12 cellular contexts compared by ENCODE assay signal in genomic region chr7:101436857-101437576, GRCh38.
DNase-seq lines count a peak whose midpoint lies in the region; ATAC-seq and TF ChIP-seq lines count a peak whose summit lies in the region.
"Had no signal": no experiment of that assay in that cellular context is flagged by ENCODE, and none has a peak within 500 bp of the region (broad histone marks: within the 10 kb centered on the region; RNA-seq: fewer than 3 reads in every experiment).

No MANE protein-coding gene starts in this region.

- no peak overlapping the region for H3K23ac ChIP-seq in H9 (ENCODE audit: insufficient read length, low read depth, low read length)

- H2BK20ac ChIP-seq in H9 (ENCODE audit: low read depth, low read length, poor library complexity, severe bottlenecking) = no peak overlapping the region

- H3K79me2 ChIP-seq in H9 (ENCODE audit: insufficient read depth, low read length) = no peaks in the 10 kb centered on the region

- H3K4me1 ChIP-seq in H9 (ENCODE audit: insufficient read depth, low read length) (peaks cover 4% of the 10 kb centered on the region; the same call in 1 of the 2 replicates), RWPE2 (ENCODE audit: insufficient read depth, poor library complexity, severe bottlenecking) (no peaks in the 10 kb centered on the region), iPS-20b (ENCODE audit: insufficient read depth, low read length) (peaks cover 8% of the 10 kb centered on the region; the same call in 1 of the 2 replicates)

- no peaks in the 10 kb centered on the region for H3K23me2 ChIP-seq in H9 (ENCODE audit: insufficient read length, low read depth, low read length, poor library complexity, severe bottlenecking)

- no peak overlapping the region for H4K91ac ChIP-seq in H9 (ENCODE audit: insufficient read length, low read depth, low read length)

- no peak overlapping the region for H3T11ph ChIP-seq in H9 (ENCODE audit: low read length)

- H3K9me3 ChIP-seq in H9 (ENCODE audit: control insufficient read depth, low read depth, low read length) (no peaks in the 10 kb centered on the region), RWPE2 (ENCODE audit: severe bottlenecking) (no peaks in the 10 kb centered on the region), iPS-20b (ENCODE audit: insufficient read depth, low read depth, low read length) (no peaks in the 10 kb centered on the region)

- ATAC-seq in RWPE2 (ENCODE audit: low read depth) (peak; percentile 49; the same call in 1 of the 3 replicates), HG03442 (IDR thresholded peaks at IDR 0.05; ENCODE audit: unreplicated experiment) (no peak)
- ATAC-seq: stimulated activated memory B cell treated with anti-CD40 and anti-IgM and Interleukin-4, amounts not matched to agents 10 μg/mL and 1 μg/mL and 100 μg/mL, for 72 hours had no signal

- H2AK5ac ChIP-seq in H9 (ENCODE audit: insufficient read length, low read length) = no peak overlapping the region

- H3K56ac ChIP-seq in H9 (ENCODE audit: insufficient read length, low read depth, low read length) = no peak overlapping the region

- H4K5ac ChIP-seq in H9 (ENCODE audit: insufficient read length, low read depth, low read length) = no peak overlapping the region

- H3K9me3 Mint-ChIP-seq in H9 = no peaks in the 10 kb centered on the region
- H3K9me3 Mint-ChIP-seq: stimulated activated memory B cell treated with anti-CD40 and anti-IgM and Interleukin-4, amounts not matched to agents 10 μg/mL and 1 μg/mL and 100 μg/mL, for 72 hours had no signal

- H3K27me3 Mint-ChIP-seq in H9 (ENCODE audit: low read depth) = peaks cover 2% of the 10 kb centered on the region

- no peak overlapping the region for H2BK120ac ChIP-seq in H9 (ENCODE audit: low read depth, low read length, poor library complexity, severe bottlenecking)

- H3K18ac ChIP-seq in H9 (ENCODE audit: insufficient read length, low read depth, low read length) = no peak overlapping the region

- H3K4me2 ChIP-seq in H9 (ENCODE audit: insufficient read depth, insufficient read length, low read length) = no peak overlapping the region

- H2BK5ac ChIP-seq in H9 (ENCODE audit: insufficient read length, low read length) = no peak overlapping the region

- no peak overlapping the region for H2BK12ac ChIP-seq in H9 (ENCODE audit: insufficient read length, low read depth, low read length)

- peak overlapping the region; percentile 60 to 80 (median 61) for H3K27ac Mint-ChIP-seq in H9
- H3K27ac Mint-ChIP-seq: activated naive CD8-positive, alpha-beta T cell; stimulated activated memory B cell treated with anti-CD40 and anti-IgM and Interleukin-4, amounts not matched to agents 10 μg/mL and 1 μg/mL and 100 μg/mL, for 72 hours had no signal

- H4K8ac ChIP-seq in H9 (replicated peaks; ENCODE audit: insufficient read length, low read depth, low read length) = no peak overlapping the region

- no peaks in the 10 kb centered on the region for H3K27me3 ChIP-seq in H9 (ENCODE audit: insufficient read depth, low read length)
- no peaks in the 10 kb centered on the region for H3K27me3 ChIP-seq in RWPE2 (ENCODE audit: insufficient read depth, poor library complexity, severe bottlenecking)
- no peaks in the 10 kb centered on the region for H3K27me3 ChIP-seq in iPS-20b (ENCODE audit: insufficient read depth, low read length)

- H3K9ac ChIP-seq in H9 (ENCODE audit: extremely low read depth, insufficient read length, low read length) = no peak overlapping the region
- H3K9ac ChIP-seq in iPS-20b (ENCODE audit: low read depth, low read length) = peak overlapping the region; percentile 65; the same call in 1 of the 2 replicates

- no peaks in the 10 kb centered on the region for H3K79me1 ChIP-seq in H9 (ENCODE audit: insufficient read depth, low read depth, low read length, poor library complexity, severe bottlenecking)

- H2AFZ ChIP-seq in H9 (ENCODE audit: low read length) = no peak overlapping the region

- no peak for TF ChIP-seq CTCF in H9 (conservative IDR thresholded peaks at IDR 0.05)
- no peak for TF ChIP-seq CTCF in RWPE2 (IDR thresholded peaks at IDR 0.05; ENCODE audit: poor library complexity, severe bottlenecking)

- no peak overlapping the region for H2BK15ac ChIP-seq in H9 (ENCODE audit: low read depth, low read length)

- peaks cover 24 to 30% of the 10 kb centered on the region in 2 experiments for H3K4me1 Mint-ChIP-seq in H9
- H3K4me1 Mint-ChIP-seq: stimulated activated memory B cell treated with anti-CD40 and anti-IgM and Interleukin-4, amounts not matched to agents 10 μg/mL and 1 μg/mL and 100 μg/mL, for 72 hours had no signal

- no peaks in the 10 kb centered on the region; a peak in 1 of 7 replicates for H3K36me3 Mint-ChIP-seq in H9 (ENCODE audit: insufficient read depth in 1 of 3, low read depth in 3 of 3)
- H3K36me3 Mint-ChIP-seq: activated naive CD8-positive, alpha-beta T cell; stimulated activated memory B cell treated with anti-CD40 and anti-IgM and Interleukin-4, amounts not matched to agents 10 μg/mL and 1 μg/mL and 100 μg/mL, for 72 hours had no signal

- no peak overlapping the region for H3K14ac ChIP-seq in H9 (ENCODE audit: insufficient read depth, low read length)

- H3K4ac ChIP-seq in H9 (ENCODE audit: low read depth, low read length) = no peak overlapping the region

- H3K4me3 Mint-ChIP-seq in H9 = peak overlapping the region in 1 of 2 experiments; percentile 13; a peak in 1 of 5 replicates
- H3K4me3 Mint-ChIP-seq: activated naive CD8-positive, alpha-beta T cell; stimulated activated memory B cell treated with anti-CD40 and anti-IgM and Interleukin-4, amounts not matched to agents 10 μg/mL and 1 μg/mL and 100 μg/mL, for 72 hours had no signal

- WGBS in H9 (ENCODE audit: extremely low coverage, insufficient read length, low lambda C conversion rate) = no CpG with 5 or more reads among the region's 19 CpGs

- H3K4me3 ChIP-seq in RWPE2 (ENCODE audit: severe bottlenecking) (no peak overlapping the region), iPS-20b (ENCODE audit: low read length) (no peak overlapping the region)

- H3K27ac ChIP-seq in H9 (ENCODE audit: insufficient read length, low read depth, low read length) (no peak overlapping the region), RWPE2 (ENCODE audit: poor library complexity, severe bottlenecking) (no peak overlapping the region), iPS-20b (ENCODE audit: low read length) (no peak overlapping the region)

- H3K36me3 ChIP-seq in RWPE2 (ENCODE audit: low read depth) (no peaks in the 10 kb centered on the region), iPS-20b (ENCODE audit: insufficient read depth, low read depth, low read length) (no peaks in the 10 kb centered on the region)

- DNase-seq in A172 (ENCODE audit: low spot score) (peak; percentile 21), H9 (peak; percentile 93), RWPE2 (ENCODE audit: low spot score) (no peak), SHP77 treated with DMSO at 0.1 percent for 48 hours (lab: John Stamatoyannopoulos, UW) (no peak), NCI-H345 treated with DMSO at 0.1 percent for 48 hours (lab: John Stamatoyannopoulos, UW; ENCODE audit: unreplicated experiment) (no peak), SIG-M5 treated with dmso at 0.1 percent for 504 hours (lab: John Stamatoyannopoulos, UW; ENCODE audit: unreplicated experiment) (no peak)
- DNase-seq: Kasumi-1, OCI-M1 had no signal

- H4K20me1 ChIP-seq in H9 (ENCODE audit: control insufficient read depth, insufficient read depth, insufficient read length) = no peaks in the 10 kb centered on the region

Comparison
In these comparisons a context has a peak if more than half of its experiments do, and no peak if none do; other contexts are left out.
1. DNase-seq: peak in A172 (single experiment) and H9 (single experiment); none in RWPE2 (single experiment), SHP77 treated with DMSO at 0.1 percent for 48 hours (single experiment), NCI-H345 treated with DMSO at 0.1 percent for 48 hours (single experiment) and SIG-M5 treated with dmso at 0.1 percent for 504 hours (single experiment).